8 cellular contexts compared by ENCODE assay signal in genomic region chr1:19484793-19485361, GRCh38.
DNase-seq lines count a peak whose midpoint lies in the region; ATAC-seq lines count a peak whose summit lies in the region.

No MANE protein-coding gene starts in this region.

- peaks cover 5% of the 10 kb centered on the region for H3K36me3 ChIP-seq in effector memory CD4-positive, alpha-beta T cell (ENCODE audit: control insufficient read depth, insufficient read depth, low read length)
- H3K36me3 ChIP-seq in mucosa of rectum (ENCODE audit: control insufficient read depth in 2 of 2, insufficient read depth in 2 of 2, low read length in 2 of 2) = peaks cover 4 to 11% of the 10 kb centered on the region in 2 donors

- peaks cover 60% of the 10 kb centered on the region for H3K4me1 ChIP-seq in effector memory CD4-positive, alpha-beta T cell (ENCODE audit: control insufficient read depth, insufficient read depth, low read length, poor library complexity, severe bottlenecking)
- peaks cover 36 to 49% of the 10 kb centered on the region in 2 donors for H3K4me1 ChIP-seq in mucosa of rectum (ENCODE audit: control insufficient read depth in 2 of 2, insufficient read depth in 2 of 2, low read length in 2 of 2)

- ATAC-seq in HG02870 (IDR thresholded peaks at IDR 0.05; ENCODE audit: unreplicated experiment) = peak; percentile 7

- H3K9me3 ChIP-seq in effector memory CD4-positive, alpha-beta T cell (ENCODE audit: control insufficient read depth, low read length) = no peaks in the 10 kb centered on the region
- H3K9me3 ChIP-seq in mucosa of rectum (ENCODE audit: control insufficient read depth in 2 of 2, low read length in 2 of 2) = no peaks in the 10 kb centered on the region

- H3K9ac ChIP-seq in mucosa of rectum (ENCODE audit: low read depth in 1 of 2, low read length in 2 of 2) = peak overlapping the region; percentile 98 to 100

- H3K27me3 ChIP-seq in effector memory CD4-positive, alpha-beta T cell (replicated peaks; ENCODE audit: control insufficient read depth, insufficient read depth, low read length, poor library complexity, severe bottlenecking) = no peaks in the 10 kb centered on the region
- no peaks in the 10 kb centered on the region for H3K27me3 ChIP-seq in mucosa of rectum (ENCODE audit: control insufficient read depth in 2 of 2, insufficient read depth in 2 of 2, low read length in 2 of 2)

- H3K4me3 ChIP-seq in effector memory CD4-positive, alpha-beta T cell (ENCODE audit: insufficient read depth, low read depth, low read length, poor library complexity, severe bottlenecking) = peak overlapping the region; percentile 77
- peak overlapping the region; percentile 88 to 98 for H3K4me3 ChIP-seq in mucosa of rectum (ENCODE audit: low read length in 2 of 2)

- DNase-seq in activated CD4-positive, alpha-beta T cell treated with anti-CD3 and anti-CD28 coated beads for 48 hours = peak; percentile 34
- DNase-seq in activated CD4-positive, alpha-beta T cell treated with anti-CD3 and anti-CD28 coated beads for 1 hour = no peak
- DNase-seq in RPMI8226 (peak; percentile 24), GDM1 (lab: John Stamatoyannopoulos, UW) (no peak), NCI-H524 treated with DMSO at 0.1 percent for 48 hours (lab: John Stamatoyannopoulos, UW) (no peak)
- DNase-seq in effector memory CD4-positive, alpha-beta T cell = no peak

- H3K27ac ChIP-seq in effector memory CD4-positive, alpha-beta T cell (ENCODE audit: insufficient read depth, low read length, poor library complexity, severe bottlenecking) = peak overlapping the region; percentile 92
- peak overlapping the region; percentile 97 to 98 for H3K27ac ChIP-seq in mucosa of rectum (ENCODE audit: low read depth in 2 of 2, low read length in 2 of 2)

Comparison
In these comparisons a context has a peak if more than half of its experiments do, and no peak if none do; other contexts are left out.
1. DNase-seq: peak in activated CD4-positive, alpha-beta T cell treated with anti-CD3 and anti-CD28 coated beads for 48 hours (single experiment) and RPMI8226 (single experiment); none in activated CD4-positive, alpha-beta T cell treated with anti-CD3 and anti-CD28 coated beads for 1 hour (single experiment), effector memory CD4-positive, alpha-beta T cell (0 of 3), GDM1 (single experiment) and NCI-H524 treated with DMSO at 0.1 percent for 48 hours (single experiment).